25 cellular contexts compared by ENCODE assay signal in the genomic region with DNA sequence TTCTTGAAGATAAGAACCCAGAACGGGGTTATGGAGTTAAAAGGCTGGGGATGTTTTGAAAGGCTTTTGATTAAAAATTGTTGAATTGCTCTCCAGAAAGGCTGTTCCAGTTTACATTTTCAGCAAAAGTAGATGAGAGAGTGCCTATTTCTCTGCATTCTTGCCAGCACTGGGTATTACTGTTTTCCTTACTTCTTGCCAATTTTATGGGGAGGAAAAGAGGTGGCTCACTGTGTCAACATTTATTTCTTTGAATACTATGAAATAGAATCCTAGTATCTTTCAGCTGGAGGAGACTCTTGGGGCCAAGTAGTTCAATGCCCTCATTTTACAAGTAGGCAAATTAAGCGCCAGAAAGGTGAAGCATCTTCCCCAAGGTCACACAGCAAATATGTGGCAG. TPM values are rescaled to one million over a fixed set of nuclear protein-coding genes. Genes with fewer than 3 reads are reported as not detected.
DNase-seq lines count a peak whose midpoint lies in the region; TF ChIP-seq lines count a peak whose summit lies in the region.
"Had no signal": no experiment of that assay in that cellular context is flagged by ENCODE, and none has a peak within 500 bp of the region (broad histone marks: within the 10 kb centered on the region; RNA-seq: fewer than 3 reads in every experiment).

No MANE protein-coding gene starts in this region.

- H3K27ac ChIP-seq in HEK293 (ENCODE audit: extremely low read depth, low read depth, low read length) (no peak overlapping the region), ascending aorta (peak overlapping the region; percentile 40 to 50), tibial artery (peak overlapping the region; percentile 41 to 93), mesenchymal stem cell (ENCODE audit: low read length, poor library complexity, severe bottlenecking) (no peak overlapping the region)
- H3K27ac ChIP-seq: SJSA1 had no signal

- H4K8ac ChIP-seq in mesenchymal stem cell (ENCODE audit: low read length), result no peak overlapping the region

- H3K27me3 ChIP-seq in ascending aorta (no peaks in the 10 kb centered on the region), tibial artery (no peaks in the 10 kb centered on the region), mesenchymal stem cell (ENCODE audit: control insufficient read depth in 1 of 2, insufficient read depth in 1 of 2, low read length in 2 of 2) (no peaks in the 10 kb centered on the region)
- H3K27me3 ChIP-seq: BE2C, MG63, SJSA1 had no signal

- no peaks in the 10 kb centered on the region for H3K9me3 ChIP-seq in HEK293 (ENCODE audit: control insufficient read depth, insufficient read depth, low read depth, low read length)
- H3K9me3 ChIP-seq in ascending aorta, result no peaks in the 10 kb centered on the region
- no peaks in the 10 kb centered on the region for H3K9me3 ChIP-seq in tibial artery
- H3K9me3 ChIP-seq in mesenchymal stem cell (ENCODE audit: control insufficient read depth, low read length), result no peaks in the 10 kb centered on the region
- H3K9me3 ChIP-seq: BE2C, MG63, SJSA1 had no signal

- H3K79me1 ChIP-seq in mesenchymal stem cell (replicated peaks; ENCODE audit: low read length, poor library complexity, severe bottlenecking), result peaks cover 7% of the 10 kb centered on the region

- CTCF ChIA-PET in HEK293 (lab: Yijun Ruan, JAX), result interaction anchor here (0.6 to 1.3 kb wide), 2 partner anchors 72 to 1411 kb away, joined by 3 to 4 read pairs; no protein-coding TSS in a partner anchor

- peaks cover 24% of the 10 kb centered on the region for H3K4me1 Mint-ChIP-seq in mesothelial cell of epicardium

- H3K4me2 ChIP-seq in mesenchymal stem cell (ENCODE audit: low read length, poor library complexity, severe bottlenecking), result no peak overlapping the region

- POLR2A ChIA-PET in HEK293 (lab: Yijun Ruan, JAX), result no interaction called here

- H3K36me3 ChIP-seq in HEK293 (ENCODE audit: control insufficient read depth in 2 of 2, insufficient read depth in 1 of 2, low read length in 2 of 2) (peaks cover 0 to 8% of the 10 kb centered on the region in 2 experiments; a peak in 1 of 3 replicates), ascending aorta (no peaks in the 10 kb centered on the region), tibial artery (no peaks in the 10 kb centered on the region), mesenchymal stem cell (ENCODE audit: control insufficient read depth in 1 of 2, insufficient read depth in 2 of 2, low read depth in 1 of 2, low read length in 2 of 2) (peaks cover 5 to 42% of the 10 kb centered on the region in 2 experiments)

- DNase-seq in ascending aorta (ENCODE audit: low spot score in 2 of 2), result no peak
- no peak for DNase-seq in mesothelial cell of epicardium (ENCODE audit: low spot score in 2 of 2, unreplicated experiment in 2 of 2)
- no peak for DNase-seq in tibial artery
- no peak for DNase-seq in mesenchymal stem cell
- DNase-seq in NCI-H2171 treated with DMSO at 0.1 percent for 48 hours (lab: John Stamatoyannopoulos, UW), result no peak
- DNase-seq in dedifferentiated amniotic fluid mesenchymal stem cell (ENCODE audit: extremely low spot score), result no peak
- DNase-seq: 8988T, ACHN, BE2C, Calu3, DMS79 treated with DMSO at 0.1 percent for 48 hours, GF-D8, KG1, MG63, NCI-H1105 treated with DMSO at 0.1 percent for 48 hours, NCI-H146, NCI-H1930, NCI-H2107, NCI-H446, NCI-H524 treated with DMSO at 0.1 percent for 48 hours, NCI-H774, Right ventricle myocardium superior, RPMI8226 had no signal

- WGBS in mesenchymal stem cell, result 86% methylated on average over 2 of the region's 2 CpGs

- no peak for TF ChIP-seq CTCF in HEK293 (tag by site-specific recombination; IDR thresholded peaks at IDR 0.05)
- no peak for TF ChIP-seq CTCF in ascending aorta (IDR thresholded peaks at IDR 0.05)
- TF ChIP-seq CTCF in mesothelial cell of epicardium (IDR thresholded peaks at IDR 0.05; ENCODE audit: unreplicated experiment), result no peak
- no peak for TF ChIP-seq CTCF in tibial artery (IDR thresholded peaks at IDR 0.05)

- H2BK120ac ChIP-seq in mesenchymal stem cell (ENCODE audit: low read depth, low read length), result no peak overlapping the region

- H3K9me3 Mint-ChIP-seq in mesothelial cell of epicardium, result no peaks in the 10 kb centered on the region

- H3K4me3 ChIP-seq in HEK293 (ENCODE audit: low read depth, low read length) (no peak overlapping the region), ascending aorta (no peak overlapping the region), tibial artery (no peak overlapping the region), mesenchymal stem cell (ENCODE audit: insufficient read depth in 1 of 2, low read depth in 1 of 2, low read length in 2 of 2) (no peak overlapping the region)
- H3K4me3 ChIP-seq: MG63, SJSA1 had no signal

- no peak overlapping the region for H2BK5ac ChIP-seq in mesenchymal stem cell (ENCODE audit: low read depth, low read length, poor library complexity, severe bottlenecking)

- H2BK15ac ChIP-seq in mesenchymal stem cell (ENCODE audit: low read depth, poor library complexity, severe bottlenecking), result no peak overlapping the region

- H2AFZ ChIP-seq in mesenchymal stem cell (ENCODE audit: low read depth, low read length), result no peak overlapping the region

- H4K91ac ChIP-seq in mesenchymal stem cell (ENCODE audit: low read length), result no peak overlapping the region

- no peaks in the 10 kb centered on the region for H3K27me3 Mint-ChIP-seq in mesothelial cell of epicardium (ENCODE audit: low read depth)

- H3K4me1 ChIP-seq in HEK293 (ENCODE audit: control insufficient read depth, insufficient read depth, low read length), result peaks cover 4% of the 10 kb centered on the region; the same call in 1 of the 2 replicates
- H3K4me1 ChIP-seq in ascending aorta, result peaks cover 16 to 39% of the 10 kb centered on the region in 2 donors
- peaks cover 5 to 91% (median 64%) of the 10 kb centered on the region in 4 donors for H3K4me1 ChIP-seq in tibial artery
- H3K4me1 ChIP-seq in mesenchymal stem cell (ENCODE audit: control insufficient read depth, insufficient read depth, low read depth, low read length), result peaks cover 41% of the 10 kb centered on the region

- H3K23ac ChIP-seq in mesenchymal stem cell (ENCODE audit: low read length in 2 of 2), result no peak overlapping the region

- no peak overlapping the region for H3K18ac ChIP-seq in mesenchymal stem cell (ENCODE audit: low read depth in 1 of 2, low read length in 2 of 2)

- H3K9ac ChIP-seq in mesenchymal stem cell (ENCODE audit: low read length), result no peak overlapping the region

- H3K14ac ChIP-seq in mesenchymal stem cell (ENCODE audit: low read length in 2 of 2), result no peak overlapping the region

- no peak overlapping the region for H3K4ac ChIP-seq in mesenchymal stem cell (ENCODE audit: low read depth in 1 of 2, low read length in 2 of 2)

- no peak overlapping the region for H2BK12ac ChIP-seq in mesenchymal stem cell (ENCODE audit: low read length in 2 of 2)

- H2AK5ac ChIP-seq in mesenchymal stem cell (ENCODE audit: low read length, severe bottlenecking), result no peak overlapping the region

- intact Hi-C loops in ascending aorta (cut with DNase I), result no loop called here
- intact Hi-C loops in tibial artery (cut with DNase I; ENCODE audit: low total_unique reads), result no loop called here

- H3K4me3 Mint-ChIP-seq in mesothelial cell of epicardium, result no peak overlapping the region

- peak overlapping the region; percentile 27 for H3K27ac Mint-ChIP-seq in mesothelial cell of epicardium

- H3K36me3 Mint-ChIP-seq in mesothelial cell of epicardium, result no peaks in the 10 kb centered on the region

TF ChIP-seq in HEK293, 187 proteins besides CTCF, POLR2A, EP300 and RAD21:
- no peak for TF ChIP-seq KLF8 (tag by site-specific recombination; IDR thresholded peaks at IDR 0.05)
- TF ChIP-seq ZNF768 (tag by site-specific recombination; IDR thresholded peaks at IDR 0.05), result 0 out of 2 replicates have a peak, but pooled peaks have one; percentile 34

RNA-seq across cellular contexts. Expression of a gene that starts 7.3 kb away (rescaled TPM):
- total RNA-seq in ascending aorta, result 34.7 TPM
- 44.7 to 47.1 TPM (median 44.8 TPM) in 3 replicates for total RNA-seq in mesothelial cell of epicardium
- 38.8 TPM for polyA plus RNA-seq in mesenchymal stem cell (2013, experiment 1 of 2)
- 37.7 TPM for polyA plus RNA-seq in mesenchymal stem cell (2013, experiment 2 of 2)

Comparison
In these comparisons a context has a peak if more than half of its experiments do, and no peak if none do; other contexts are left out.
1. H3K27ac ChIP-seq: peak in ascending aorta (2 of 2) and tibial artery (2 of 2); none in HEK293 (single experiment) and mesenchymal stem cell (single experiment).